In the genomic region with DNA sequence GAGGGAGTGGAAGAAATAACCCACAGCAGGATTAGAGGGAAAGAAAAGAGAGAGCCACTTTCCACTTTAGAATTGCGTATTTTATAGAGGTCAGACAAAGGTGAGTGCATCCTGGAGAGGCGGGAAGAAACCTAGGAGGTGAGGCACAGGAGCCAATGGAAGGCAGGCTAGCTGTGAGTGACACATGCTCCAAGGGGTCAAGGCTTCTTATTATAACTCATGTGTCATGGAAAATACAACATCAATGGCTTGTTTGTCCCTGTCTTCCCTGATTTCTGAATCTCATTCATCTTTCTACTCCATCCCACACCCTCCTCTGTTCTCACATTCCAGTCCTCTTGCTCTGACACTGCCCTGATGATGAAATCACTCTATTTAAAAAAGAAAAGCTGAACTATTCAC, we compare ENCODE assay signal across 1 cellular context.
TF ChIP-seq lines count a peak whose summit lies in the region.

No MANE protein-coding gene starts in this region.

TF ChIP-seq in HepG2, 621 proteins besides CTCF, POLR2A, EP300 and RAD21:
- TF ChIP-seq, protein P1, sequence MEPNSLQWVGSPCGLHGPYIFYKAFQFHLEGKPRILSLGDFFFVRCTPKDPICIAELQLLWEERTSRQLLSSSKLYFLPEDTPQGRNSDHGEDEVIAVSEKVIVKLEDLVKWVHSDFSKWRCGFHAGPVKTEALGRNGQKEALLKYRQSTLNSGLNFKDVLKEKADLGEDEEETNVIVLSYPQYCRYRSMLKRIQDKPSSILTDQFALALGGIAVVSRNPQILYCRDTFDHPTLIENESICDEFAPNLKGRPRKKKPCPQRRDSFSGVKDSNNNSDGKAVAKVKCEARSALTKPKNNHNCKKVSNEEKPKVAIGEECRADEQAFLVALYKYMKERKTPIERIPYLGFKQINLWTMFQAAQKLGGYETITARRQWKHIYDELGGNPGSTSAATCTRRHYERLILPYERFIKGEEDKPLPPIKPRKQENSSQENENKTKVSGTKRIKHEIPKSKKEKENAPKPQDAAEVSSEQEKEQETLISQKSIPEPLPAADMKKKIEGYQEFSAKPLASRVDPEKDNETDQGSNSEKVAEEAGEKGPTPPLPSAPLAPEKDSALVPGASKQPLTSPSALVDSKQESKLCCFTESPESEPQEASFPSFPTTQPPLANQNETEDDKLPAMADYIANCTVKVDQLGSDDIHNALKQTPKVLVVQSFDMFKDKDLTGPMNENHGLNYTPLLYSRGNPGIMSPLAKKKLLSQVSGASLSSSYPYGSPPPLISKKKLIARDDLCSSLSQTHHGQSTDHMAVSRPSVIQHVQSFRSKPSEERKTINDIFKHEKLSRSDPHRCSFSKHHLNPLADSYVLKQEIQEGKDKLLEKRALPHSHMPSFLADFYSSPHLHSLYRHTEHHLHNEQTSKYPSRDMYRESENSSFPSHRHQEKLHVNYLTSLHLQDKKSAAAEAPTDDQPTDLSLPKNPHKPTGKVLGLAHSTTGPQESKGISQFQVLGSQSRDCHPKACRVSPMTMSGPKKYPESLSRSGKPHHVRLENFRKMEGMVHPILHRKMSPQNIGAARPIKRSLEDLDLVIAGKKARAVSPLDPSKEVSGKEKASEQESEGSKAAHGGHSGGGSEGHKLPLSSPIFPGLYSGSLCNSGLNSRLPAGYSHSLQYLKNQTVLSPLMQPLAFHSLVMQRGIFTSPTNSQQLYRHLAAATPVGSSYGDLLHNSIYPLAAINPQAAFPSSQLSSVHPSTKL (CRISPR knock-in tag; IDR thresholded peaks at IDR 0.05) = peak; percentile 13; the same call in 1 of the 2 replicates
- TF ChIP-seq CEBPB (IDR thresholded peaks at IDR 0.05; ENCODE audit: borderline replicate concordance, low read depth, low read length) = peak; percentile 39; the same call in 1 of the 2 replicates
- TF ChIP-seq HNRNPH1 (optimal IDR thresholded peaks at IDR 0.05; ENCODE audit: low read depth, low read length) = no peak
- no peak for TF ChIP-seq SOX13 (IDR thresholded peaks at IDR 0.05)
- peak in 1 of 2 experiments; percentile 9; a peak in 1 of 4 replicates for TF ChIP-seq SOX13 (CRISPR knock-in tag; conservative IDR thresholded peaks at IDR 0.05 in 1 of 2, IDR thresholded peaks at IDR 0.05 in 1 of 2)
- TF ChIP-seq PBX2 (CRISPR knock-in tag; IDR thresholded peaks at IDR 0.05) = 0 out of 2 replicates have a peak, but pooled peaks have one; percentile 45
- TF ChIP-seq, protein P2, sequence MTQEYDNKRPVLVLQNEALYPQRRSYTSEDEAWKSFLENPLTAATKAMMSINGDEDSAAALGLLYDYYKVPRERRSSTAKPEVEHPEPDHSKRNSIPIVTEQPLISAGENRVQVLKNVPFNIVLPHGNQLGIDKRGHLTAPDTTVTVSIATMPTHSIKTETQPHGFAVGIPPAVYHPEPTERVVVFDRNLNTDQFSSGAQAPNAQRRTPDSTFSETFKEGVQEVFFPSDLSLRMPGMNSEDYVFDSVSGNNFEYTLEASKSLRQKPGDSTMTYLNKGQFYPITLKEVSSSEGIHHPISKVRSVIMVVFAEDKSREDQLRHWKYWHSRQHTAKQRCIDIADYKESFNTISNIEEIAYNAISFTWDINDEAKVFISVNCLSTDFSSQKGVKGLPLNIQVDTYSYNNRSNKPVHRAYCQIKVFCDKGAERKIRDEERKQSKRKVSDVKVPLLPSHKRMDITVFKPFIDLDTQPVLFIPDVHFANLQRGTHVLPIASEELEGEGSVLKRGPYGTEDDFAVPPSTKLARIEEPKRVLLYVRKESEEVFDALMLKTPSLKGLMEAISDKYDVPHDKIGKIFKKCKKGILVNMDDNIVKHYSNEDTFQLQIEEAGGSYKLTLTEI (CRISPR knock-in tag; conservative IDR thresholded peaks at IDR 0.05) = no peak
- TF ChIP-seq RARA (CRISPR knock-in tag; IDR thresholded peaks at IDR 0.05) = peak; percentile 48; the same call in 1 of the 2 replicates
- TF ChIP-seq NFYC (CRISPR knock-in tag; IDR thresholded peaks at IDR 0.05) = 0 out of 2 replicates have a peak, but pooled peaks have one; percentile 22
- TF ChIP-seq ZNF7 (CRISPR knock-in tag; IDR thresholded peaks at IDR 0.05) = no peak
